8 cellular contexts compared by ENCODE assay signal in the genomic region with DNA sequence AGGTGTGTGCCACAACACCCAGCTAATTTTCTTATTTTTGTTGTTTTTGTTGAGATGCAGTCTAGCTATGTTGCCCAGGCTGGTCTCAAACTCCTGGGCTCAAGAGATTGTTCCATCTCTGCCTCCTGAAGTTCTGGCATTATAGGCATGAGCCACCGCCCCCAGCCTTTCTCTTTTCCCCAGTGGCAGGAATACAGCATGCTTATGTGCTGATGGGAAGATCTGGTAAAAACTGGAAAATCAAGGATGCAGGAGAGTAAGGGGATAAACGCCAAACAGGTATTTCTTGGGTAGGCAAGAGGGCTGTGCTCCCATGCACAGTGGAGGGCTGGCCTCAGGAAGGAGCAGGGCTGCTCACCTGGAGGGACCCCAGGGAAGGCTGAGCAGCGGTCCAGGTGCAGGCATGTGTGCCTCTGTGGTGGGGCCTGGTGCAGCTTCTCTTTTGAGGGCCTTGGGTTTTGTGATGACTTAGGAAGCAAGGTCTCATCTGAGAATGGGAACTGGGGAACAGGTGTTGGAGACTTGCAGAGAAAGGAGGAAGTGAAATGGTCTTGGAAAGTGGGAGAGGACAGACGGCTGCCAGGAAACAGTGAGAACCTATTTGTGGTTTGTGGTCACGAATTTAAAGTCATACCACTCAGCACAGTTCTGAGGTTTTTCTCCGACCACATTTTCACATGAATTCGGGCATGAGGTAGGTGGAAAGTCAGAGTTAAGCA.
DNase-seq lines count a peak whose midpoint lies in the region; ATAC-seq and TF ChIP-seq lines count a peak whose summit lies in the region.

No MANE protein-coding gene starts in this region.

- H3K27ac ChIP-seq in breast epithelium = no peak overlapping the region

- no peaks in the 10 kb centered on the region for H3K27me3 ChIP-seq in breast epithelium
- H3K27me3 ChIP-seq in kidney epithelial cell (ENCODE audit: control insufficient read depth, insufficient read depth, low read length) = no peaks in the 10 kb centered on the region
- no peaks in the 10 kb centered on the region for H3K27me3 ChIP-seq in HAP-1 (ENCODE audit: low read depth)

- CTCF ChIA-PET in MCF 10A (lab: Yijun Ruan, JAX) = no interaction called here

- TF ChIP-seq POLR2A in breast epithelium (IDR thresholded peaks at IDR 0.05) = no peak

- no peaks in the 10 kb centered on the region for H3K27me3 Mint-ChIP-seq in MCF 10A (ENCODE audit: insufficient read depth, unreplicated experiment)

- BruUV-seq in MCF 10A (replicated peaks; lab: Mats Ljungman, UMichigan) = no TSS peak

- POLR2A ChIA-PET in MCF 10A (lab: Yijun Ruan, JAX) = no interaction called here

- no peaks in the 10 kb centered on the region for H3K36me3 ChIP-seq in breast epithelium
- H3K36me3 ChIP-seq in kidney epithelial cell (ENCODE audit: control insufficient read depth, insufficient read depth, low read length) = no peaks in the 10 kb centered on the region
- no peaks in the 10 kb centered on the region for H3K36me3 ChIP-seq in HAP-1 (replicated peaks)

- DNase-seq in MCF 10A (ENCODE audit: unreplicated experiment) (peak; percentile 28), breast epithelium (ENCODE audit: low spot score in 2 of 2) (no peak), RPMI7951 (ENCODE audit: low read depth) (peak; percentile 77), kidney epithelial cell (ENCODE audit: low read depth) (peak; percentile 66), inferior parietal cortex (ENCODE audit: extremely low spot score) (no peak), NCI-H82 treated with DMSO at 0.1 percent for 48 hours (lab: John Stamatoyannopoulos, UW; ENCODE audit: unreplicated experiment) (no peak), HAP-1 (ENCODE audit: low spot score in 2 of 2) (no peak)

- H3K4me3 Mint-ChIP-seq in MCF 10A (ENCODE audit: unreplicated experiment) = no peak overlapping the region

- H3K4me3 ChIP-seq in breast epithelium (no peak overlapping the region), kidney epithelial cell (ENCODE audit: low read depth, low read length) (no peak overlapping the region), HAP-1 (no peak overlapping the region)

- H3K9me3 Mint-ChIP-seq in MCF 10A (ENCODE audit: unreplicated experiment) = no peaks in the 10 kb centered on the region

- H3K4me1 Mint-ChIP-seq in MCF 10A (ENCODE audit: insufficient read depth, unreplicated experiment) = peaks cover 11% of the 10 kb centered on the region

- H3K9me3 ChIP-seq in breast epithelium (no peaks in the 10 kb centered on the region), HAP-1 (no peaks in the 10 kb centered on the region)

- H3K27ac Mint-ChIP-seq in MCF 10A (ENCODE audit: low read depth, unreplicated experiment) = no peak overlapping the region

- in situ Hi-C loops in HAP-1 (cut with MboI; ENCODE audit: low sequenced_read_pairs) = loop anchor here (25.0 kb wide), 2 partner anchors 352 to 902 kb away; no protein-coding TSS in a partner anchor

- intact Hi-C loops in MCF 10A (cut with micrococcal nuclease) (no loop called here), breast epithelium (cut with DNase I; ENCODE audit: low total_unique reads) (loop anchor here (1.0 kb wide), 1 partner anchor 12 kb away; no protein-coding TSS in a partner anchor)

- no peaks in the 10 kb centered on the region for H3K36me3 Mint-ChIP-seq in MCF 10A (ENCODE audit: insufficient read depth, unreplicated experiment)

- H3K4me1 ChIP-seq in breast epithelium (no peaks in the 10 kb centered on the region), HAP-1 (no peaks in the 10 kb centered on the region)

- TF ChIP-seq CTCF in MCF 10A (IDR thresholded peaks at IDR 0.05; ENCODE audit: unreplicated experiment) (no peak), breast epithelium (IDR thresholded peaks at IDR 0.05) (no peak), kidney epithelial cell (IDR thresholded peaks at IDR 0.05; ENCODE audit: insufficient read depth, low read length, poor library complexity, severe bottlenecking) (no peak)

- peak; percentile 75 for ATAC-seq in HG03025 (IDR thresholded peaks at IDR 0.05; ENCODE audit: low FRiP score, unreplicated experiment)

Comparison
In these comparisons a context has a peak if more than half of its experiments do, and no peak if none do; other contexts are left out.
1. DNase-seq: peak in MCF 10A (single experiment), RPMI7951 (single experiment) and kidney epithelial cell (single experiment); none in breast epithelium (0 of 2), inferior parietal cortex (single experiment), NCI-H82 treated with DMSO at 0.1 percent for 48 hours (single experiment) and HAP-1 (0 of 2).